Comparison of ENCODE assay signal across 21 cellular contexts in genomic region chr7:8121243-8121642, GRCh38.
DNase-seq lines count a peak whose midpoint lies in the region; ATAC-seq and TF ChIP-seq lines count a peak whose summit lies in the region.
"Had no signal": no experiment of that assay in that cellular context is flagged by ENCODE, and none has a peak within 500 bp of the region (broad histone marks: within the 10 kb centered on the region; RNA-seq: fewer than 3 reads in every experiment).

No MANE protein-coding gene starts in this region.

- no peaks in the 10 kb centered on the region for H3K36me3 Mint-ChIP-seq in activated naive CD8-positive, alpha-beta T cell treated with anti-CD3 and anti-CD28 coated beads for 36 hours
- no peaks in the 10 kb centered on the region for H3K36me3 Mint-ChIP-seq in activated naive CD8-positive, alpha-beta T cell treated with anti-CD3 and anti-CD28 coated beads, Interleukin-2, amount 50 U/mL, for 24 hours (ENCODE audit: low read depth)
- H3K36me3 Mint-ChIP-seq in HFFc6 (ENCODE audit: low read depth), result no peaks in the 10 kb centered on the region
- H3K36me3 Mint-ChIP-seq: type B pancreatic cell had no signal

- peak overlapping the region; percentile 28 for H3K27ac Mint-ChIP-seq in activated naive CD8-positive, alpha-beta T cell treated with anti-CD3 and anti-CD28 coated beads for 36 hours
- H3K27ac Mint-ChIP-seq in activated naive CD8-positive, alpha-beta T cell treated with anti-CD3 and anti-CD28 coated beads, Interleukin-2, amount 50 U/mL, for 24 hours, result no peak overlapping the region
- H3K27ac Mint-ChIP-seq in HFFc6, result no peak overlapping the region
- H3K27ac Mint-ChIP-seq: type B pancreatic cell had no signal

- H3K4me3 Mint-ChIP-seq in activated naive CD8-positive, alpha-beta T cell treated with anti-CD3 and anti-CD28 coated beads for 36 hours, result no peak overlapping the region
- H3K4me3 Mint-ChIP-seq in activated naive CD8-positive, alpha-beta T cell treated with anti-CD3 and anti-CD28 coated beads, Interleukin-2, amount 50 U/mL, for 24 hours, result no peak overlapping the region
- H3K4me3 Mint-ChIP-seq in HFFc6, result peak overlapping the region; percentile 2; the same call in 1 of the 2 replicates
- H3K4me3 Mint-ChIP-seq: type B pancreatic cell had no signal

- H3K27me3 Mint-ChIP-seq in activated naive CD8-positive, alpha-beta T cell treated with anti-CD3 and anti-CD28 coated beads for 36 hours, result no peaks in the 10 kb centered on the region
- H3K27me3 Mint-ChIP-seq in activated naive CD8-positive, alpha-beta T cell treated with anti-CD3 and anti-CD28 coated beads, Interleukin-2, amount 50 U/mL, for 24 hours, result peaks cover 6% of the 10 kb centered on the region
- peaks cover 32% of the 10 kb centered on the region for H3K27me3 Mint-ChIP-seq in HFFc6 (ENCODE audit: insufficient read depth)
- H3K27me3 Mint-ChIP-seq: type B pancreatic cell had no signal

- H3K4me1 Mint-ChIP-seq in activated naive CD8-positive, alpha-beta T cell treated with anti-CD3 and anti-CD28 coated beads for 36 hours, result peaks cover 52% of the 10 kb centered on the region
- H3K4me1 Mint-ChIP-seq in activated naive CD8-positive, alpha-beta T cell treated with anti-CD3 and anti-CD28 coated beads, Interleukin-2, amount 50 U/mL, for 24 hours, result peaks cover 54% of the 10 kb centered on the region
- H3K4me1 Mint-ChIP-seq in HFFc6 (ENCODE audit: low read depth), result no peaks in the 10 kb centered on the region; the same call in 1 of the 2 replicates

- no peak for TF ChIP-seq CTCF in HFFc6 (IDR thresholded peaks at IDR 0.05)

- no peak for ATAC-seq in activated naive CD8-positive, alpha-beta T cell treated with anti-CD3 and anti-CD28 coated beads, Interleukin-2, amount 50 U/mL, for 24 hours
- ATAC-seq: activated naive CD4-positive, alpha-beta T cell treated with anti-CD3 and anti-CD28 coated beads, Interleukin-2, amount 50 U/mL, for 72 hours; left lung had no signal

- no peak for DNase-seq in activated naive CD8-positive, alpha-beta T cell treated with anti-CD3 and anti-CD28 coated beads for 36 hours
- no peak for DNase-seq in activated naive CD8-positive, alpha-beta T cell treated with anti-CD3 and anti-CD28 coated beads, Interleukin-2, amount 50 U/mL, for 24 hours
- peak; percentile 3 for DNase-seq in HFFc6
- peak in 7 of 61 donors; percentile 8 to 50 (median 16) for DNase-seq in caudate nucleus (lab: John Stamatoyannopoulos, UW)
- DNase-seq in 8988T, result no peak
- DNase-seq in HuH-7 (ENCODE audit: low spot score), result no peak
- DNase-seq in effector CD8-positive, alpha-beta T cell (lab: John Stamatoyannopoulos, UW), result no peak
- DNase-seq: activated CD4-positive, alpha-beta T cell treated with anti-CD3 and anti-CD28 coated beads for 1 hour; dorsolateral prefrontal cortex; KBM-7; left lung; mesenchymal stem cell; MM.1S; NCI-H1417; NCI-H2081 treated with DMSO at 0.1 percent for 48 hours; NCI-H446 treated with DMSO at 0.1 percent for 48 hours; RPMI8226; stimulated activated CD4-positive, alpha-beta T cell treated with anti-CD3 and anti-CD28 coated beads, Interleukin-2, amount 100 ng/mL, for 48 hours had no signal

- H3K27ac ChIP-seq in caudate nucleus (ENCODE audit: low read depth, low read length), result peak overlapping the region; percentile 85
- H3K27ac ChIP-seq: left lung, SJSA1 had no signal

- peaks cover 4% of the 10 kb centered on the region for H3K9me3 Mint-ChIP-seq in activated naive CD8-positive, alpha-beta T cell treated with anti-CD3 and anti-CD28 coated beads for 36 hours
- peaks cover under 1% of the 10 kb centered on the region for H3K9me3 Mint-ChIP-seq in activated naive CD8-positive, alpha-beta T cell treated with anti-CD3 and anti-CD28 coated beads, Interleukin-2, amount 50 U/mL, for 24 hours
- H3K9me3 Mint-ChIP-seq in HFFc6, result no peaks in the 10 kb centered on the region
- H3K9me3 Mint-ChIP-seq: type B pancreatic cell had no signal
